In genomic region chr3:138417559-138417982, GRCh38 we compare ENCODE assay signal across 8 cellular contexts. TPM values are rescaled to one million over a fixed set of nuclear protein-coding genes. Genes with fewer than 3 reads are reported as not detected.
DNase-seq lines count a peak whose midpoint lies in the region; ATAC-seq and TF ChIP-seq lines count a peak whose summit lies in the region.

No MANE protein-coding gene starts in this region.

- peaks cover 9% of the 10 kb centered on the region for H3K27me3 Mint-ChIP-seq in activated CD4-positive, alpha-beta memory T cell treated with anti-CD3 and anti-CD28 coated beads for 36 hours
- H3K27me3 Mint-ChIP-seq in memory B cell: peaks cover 8% of the 10 kb centered on the region

- H3K4me3 Mint-ChIP-seq in activated CD4-positive, alpha-beta memory T cell treated with anti-CD3 and anti-CD28 coated beads for 36 hours: no peak overlapping the region
- H3K4me3 Mint-ChIP-seq in memory B cell: no peak overlapping the region

- H3K27ac ChIP-seq in C4-2B: no peak overlapping the region

- POLR2A ChIA-PET in activated CD4-positive, alpha-beta memory T cell treated with anti-CD3 and anti-CD28 coated beads for 36 hours (lab: Charles Lee): no interaction called here

- intact Hi-C loops in activated CD4-positive, alpha-beta memory T cell treated with anti-CD3 and anti-CD28 coated beads for 36 hours (cut with micrococcal nuclease): loop anchor here (1.0 to 10.0 kb wide), 2 partner anchors 233 to 506 kb away; partner anchors contain the start of gene ARMC8

- no peaks in the 10 kb centered on the region for H3K4me1 Mint-ChIP-seq in activated CD4-positive, alpha-beta memory T cell treated with anti-CD3 and anti-CD28 coated beads for 36 hours (ENCODE audit: low read depth)
- no peaks in the 10 kb centered on the region for H3K4me1 Mint-ChIP-seq in memory B cell

- H3K36me3 Mint-ChIP-seq in activated CD4-positive, alpha-beta memory T cell treated with anti-CD3 and anti-CD28 coated beads for 36 hours: no peaks in the 10 kb centered on the region
- H3K36me3 Mint-ChIP-seq in memory B cell: peaks cover 2% of the 10 kb centered on the region

- CTCF ChIA-PET in activated CD4-positive, alpha-beta memory T cell treated with anti-CD3 and anti-CD28 coated beads for 36 hours (lab: Charles Lee): interaction anchor here (0.6 to 5.4 kb wide), 38 partner anchors 9 to 1311 kb away, joined by 3 to 52 read pairs (median 4); partner anchors contain the start of genes CEP70 and ESYT3

- ATAC-seq in GM19328 (IDR thresholded peaks at IDR 0.05; ENCODE audit: unreplicated experiment) (peak; percentile 85), HG03571 (IDR thresholded peaks at IDR 0.05; ENCODE audit: unreplicated experiment) (peak; percentile 74), memory B cell (ENCODE audit: low read depth) (peak; percentile 56)

- H3K27ac Mint-ChIP-seq in activated CD4-positive, alpha-beta memory T cell treated with anti-CD3 and anti-CD28 coated beads for 36 hours: no peak overlapping the region
- no peak overlapping the region for H3K27ac Mint-ChIP-seq in memory B cell

- H3K9me3 Mint-ChIP-seq in activated CD4-positive, alpha-beta memory T cell treated with anti-CD3 and anti-CD28 coated beads for 36 hours: peaks cover 2% of the 10 kb centered on the region
- H3K9me3 Mint-ChIP-seq in memory B cell: peaks cover 1% of the 10 kb centered on the region

- TF ChIP-seq CTCF in C4-2B (conservative IDR thresholded peaks at IDR 0.05): peak; percentile 99

- DNase-seq in NCI-H774 (lab: John Stamatoyannopoulos, UW) (peak; percentile 71), memory B cell (ENCODE audit: low spot score in 2 of 2) (peak; percentile 36 to 44)
- DNase-seq in activated CD4-positive, alpha-beta memory T cell treated with anti-CD3 and anti-CD28 coated beads for 36 hours: peak; percentile 74
- DNase-seq in effector CD8-positive, alpha-beta T cell (lab: John Stamatoyannopoulos, UW): peak; percentile 38
- peak; percentile 29 for DNase-seq in stimulated activated CD8-positive, alpha-beta memory T cell treated with anti-CD3 and anti-CD28 coated beads, Interleukin-15, amount 100 ng/mL, for 1 hour (ENCODE audit: low read depth)

RNA-seq across cellular contexts. Expression of gene ESYT3, which starts 16.8 kb away (rescaled TPM):
- total RNA-seq in activated CD4-positive, alpha-beta memory T cell treated with anti-CD3 and anti-CD28 coated beads for 36 hours: under 1 TPM; 0.17 to 0.19 TPM
